Comparison of ENCODE assay signal across 13 cellular contexts in genomic region chr10:29486466-29486865, GRCh38.
A peak's percentile ranks its signal among the peaks of the same experiment; 100 is the strongest.
DNase-seq lines count a peak whose midpoint lies in the region; ATAC-seq and TF ChIP-seq lines count a peak whose summit lies in the region.
"Had no signal": no experiment of that assay in that cellular context is flagged by ENCODE, and none has a peak within 500 bp of the region (broad histone marks: within the 10 kb centered on the region; RNA-seq: fewer than 3 reads in every experiment).

No MANE protein-coding gene starts in this region.

- ATAC-seq in HG02759 (IDR thresholded peaks at IDR 0.05; ENCODE audit: unreplicated experiment), result peak; percentile 54
- ATAC-seq in activated naive CD8-positive, alpha-beta T cell treated with anti-CD3 and anti-CD28 coated beads, Interleukin-2, amount 50 U/mL, for 24 hours, result peak; percentile 38
- peak; percentile 77 for ATAC-seq in upper lobe of right lung
- no peak for ATAC-seq in GM21576 (IDR thresholded peaks at IDR 0.05; ENCODE audit: unreplicated experiment)

- peak overlapping the region; percentile 88 for H3K27ac Mint-ChIP-seq in activated naive CD8-positive, alpha-beta T cell treated with anti-CD3 and anti-CD28 coated beads, Interleukin-2, amount 50 U/mL, for 24 hours

- H3K27ac ChIP-seq in upper lobe of right lung, result no peak overlapping the region
- H3K27ac ChIP-seq: SJCRH30 had no signal

- TF ChIP-seq CTCF in upper lobe of right lung (IDR thresholded peaks at IDR 0.05) (no peak), GM13976 (IDR thresholded peaks at IDR 0.05; ENCODE audit: borderline replicate concordance, control extremely low read depth, extremely low read depth, insufficient read depth, missing control alignments) (no peak)

- H3K4me3 Mint-ChIP-seq in activated naive CD8-positive, alpha-beta T cell treated with anti-CD3 and anti-CD28 coated beads, Interleukin-2, amount 50 U/mL, for 24 hours, result peak overlapping the region; percentile 49
- H3K4me3 Mint-ChIP-seq: neural crest cell had no signal

- H3K9me3 Mint-ChIP-seq in activated naive CD8-positive, alpha-beta T cell treated with anti-CD3 and anti-CD28 coated beads, Interleukin-2, amount 50 U/mL, for 24 hours, result no peaks in the 10 kb centered on the region
- H3K9me3 Mint-ChIP-seq: neural crest cell had no signal

- H3K9me3 ChIP-seq in upper lobe of right lung, result no peaks in the 10 kb centered on the region
- H3K9me3 ChIP-seq: SJCRH30 had no signal

- H3K36me3 ChIP-seq in upper lobe of right lung, result peaks cover 71% of the 10 kb centered on the region

- intact Hi-C loops in upper lobe of right lung (cut with DNase I), result no loop called here

- in situ Hi-C loops in GM13976 (cut with MboI; ENCODE audit: low sequenced_read_pairs, unreplicated experiment), result no loop called here

- no peaks in the 10 kb centered on the region for H3K27me3 Mint-ChIP-seq in activated naive CD8-positive, alpha-beta T cell treated with anti-CD3 and anti-CD28 coated beads, Interleukin-2, amount 50 U/mL, for 24 hours

- H3K27me3 ChIP-seq in upper lobe of right lung, result no peaks in the 10 kb centered on the region
- H3K27me3 ChIP-seq: SJCRH30 had no signal

- H3K4me3 ChIP-seq in upper lobe of right lung, result no peak overlapping the region
- H3K4me3 ChIP-seq: SJCRH30 had no signal

- peak; percentile 24 to 40 (median 31) for DNase-seq in stimulated activated CD4-positive, alpha-beta T cell treated with anti-CD3 and anti-CD28 coated beads, Interleukin-12 subunit alpha, Interleukin-12 subunit beta, amount 100 ng/mL, for 48 hours (ENCODE audit: low read depth in 2 of 3, low spot score in 1 of 3)
- no peak for DNase-seq in stimulated activated CD4-positive, alpha-beta T cell treated with anti-CD3 and anti-CD28 coated beads, Interleukin-4, amount 100 ng/mL, for 1 hour
- DNase-seq in activated naive CD8-positive, alpha-beta T cell treated with anti-CD3 and anti-CD28 coated beads, Interleukin-2, amount 50 U/mL, for 24 hours, result peak; percentile 54
- DNase-seq in upper lobe of right lung (no peak), GM13976 (ENCODE audit: low spot score) (no peak)
- DNase-seq in activated CD4-positive, CD25-positive, alpha-beta regulatory T cell treated with anti-CD3 and anti-CD28 coated beads, Interleukin-2, amount 50 U/mL, for 72 hours, result no peak
- DNase-seq: cerebellar nuclear complex, NCI-H1694, retina, SJCRH30 had no signal

- peaks cover 11% of the 10 kb centered on the region for H3K4me1 ChIP-seq in upper lobe of right lung

- peaks cover 64% of the 10 kb centered on the region for H3K4me1 Mint-ChIP-seq in activated naive CD8-positive, alpha-beta T cell treated with anti-CD3 and anti-CD28 coated beads, Interleukin-2, amount 50 U/mL, for 24 hours

- peaks cover 27% of the 10 kb centered on the region for H3K36me3 Mint-ChIP-seq in activated naive CD8-positive, alpha-beta T cell treated with anti-CD3 and anti-CD28 coated beads, Interleukin-2, amount 50 U/mL, for 24 hours (ENCODE audit: low read depth)

Comparison
In these comparisons a context has a peak if more than half of its experiments do, and no peak if none do; other contexts are left out.
1. DNase-seq: peak in stimulated activated CD4-positive, alpha-beta T cell treated with anti-CD3 and anti-CD28 coated beads, Interleukin-12 subunit alpha, Interleukin-12 subunit beta, amount 100 ng/mL, for 48 hours (3 of 3) and activated naive CD8-positive, alpha-beta T cell treated with anti-CD3 and anti-CD28 coated beads, Interleukin-2, amount 50 U/mL, for 24 hours (single experiment); none in stimulated activated CD4-positive, alpha-beta T cell treated with anti-CD3 and anti-CD28 coated beads, Interleukin-4, amount 100 ng/mL, for 1 hour (single experiment), upper lobe of right lung (single experiment), activated CD4-positive, CD25-positive, alpha-beta regulatory T cell treated with anti-CD3 and anti-CD28 coated beads, Interleukin-2, amount 50 U/mL, for 72 hours (single experiment) and GM13976 (single experiment).